Comparison of ENCODE assay signal across 15 cellular contexts in genomic region chr10:124524991-124525653, GRCh38.
A peak's percentile ranks its signal among the peaks of the same experiment; 100 is the strongest.
DNase-seq lines count a peak whose midpoint lies in the region; ATAC-seq lines count a peak whose summit lies in the region.
"Had no signal": no experiment of that assay in that cellular context is flagged by ENCODE, and none has a peak within 500 bp of the region (broad histone marks: within the 10 kb centered on the region; RNA-seq: fewer than 3 reads in every experiment).

No MANE protein-coding gene starts in this region.

- peak; percentile 62 for DNase-seq in G401 (ENCODE audit: low spot score)
- peak; percentile 35 for DNase-seq in SW480 (ENCODE audit: low spot score)
- peak; percentile 8 for DNase-seq in glomerular visceral epithelial cell (ENCODE audit: extremely low spot score)
- peak; percentile 74 for DNase-seq in posterior vena cava (ENCODE audit: low spot score)
- no peak for DNase-seq in T-helper 9 cell
- no peak for DNase-seq in activated CD4-positive, alpha-beta T cell treated with anti-CD3 and anti-CD28 coated beads, Interleukin-2, amount 50 U/mL, for 48 hours
- DNase-seq in NCI-H345 treated with DMSO at 0.1 percent for 48 hours (lab: John Stamatoyannopoulos, UW; ENCODE audit: unreplicated experiment), result no peak
- DNase-seq: activated T-cell treated with anti-CD3 and anti-CD28 coated beads, Interleukin-2, amount 50 U/mL, for 24 hours; Caco-2; cortex of kidney; HFFc6; immature natural killer cell; NCI-H2081 treated with DMSO at 0.1 percent for 48 hours; T-helper 17 cell had no signal

- ATAC-seq in GM18868 (IDR thresholded peaks at IDR 0.05; ENCODE audit: unreplicated experiment), result no peak
- ATAC-seq: T-helper 17 cell had no signal

- intact Hi-C loops in posterior vena cava (cut with DNase I), result no loop called here

- in situ Hi-C loops in G401 (cut with HindIII; ENCODE audit: low sequenced_read_pairs), result no loop called here

Comparison
In these comparisons a context has a peak if more than half of its experiments do, and no peak if none do; other contexts are left out.
1. DNase-seq: peak in G401 (single experiment), SW480 (single experiment), glomerular visceral epithelial cell (single experiment) and posterior vena cava (single experiment); none in T-helper 9 cell (single experiment), activated CD4-positive, alpha-beta T cell treated with anti-CD3 and anti-CD28 coated beads, Interleukin-2, amount 50 U/mL, for 48 hours (0 of 2) and NCI-H345 treated with DMSO at 0.1 percent for 48 hours (single experiment).